In genomic region chr3:147652682-147653081, GRCh38 we compare ENCODE assay signal across 13 cellular contexts.
"Had no signal": no experiment of that assay in that cellular context is flagged by ENCODE, and none has a peak within 500 bp of the region (broad histone marks: within the 10 kb centered on the region; RNA-seq: fewer than 3 reads in every experiment).

No MANE protein-coding gene starts in this region.

- H3K27me3 ChIP-seq: esophagus muscularis mucosa, gastroesophageal sphincter, pancreas, tibial nerve had no signal

- ATAC-seq: gastroesophageal sphincter; pancreas; stimulated activated memory B cell treated with anti-CD40 and anti-IgM and Interleukin-4, amounts not matched to agents 10 μg/mL and 1 μg/mL and 100 μg/mL, for 72 hours had no signal

- H3K4me2 ChIP-seq: smooth muscle cell had no signal

- H3K9me3 ChIP-seq: esophagus muscularis mucosa, gastroesophageal sphincter, pancreas, tibial nerve had no signal

- H3K4me1 ChIP-seq: pancreas had no signal

- DNase-seq: activated CD4-positive, alpha-beta T cell treated with anti-CD3 and anti-CD28 coated beads, Interleukin-2, amount 50 U/mL, for 4 hours; activated CD4-positive, CD25-positive, alpha-beta regulatory T cell treated with anti-CD3 and anti-CD28 coated beads, Interleukin-2, amount 50 U/mL, for 72 hours; activated effector memory CD4-positive, alpha-beta T cell treated with Interleukin-2 at 50 U/mL for 16 hours; activated T-cell treated with anti-CD3 and anti-CD28 coated beads, Interleukin-2, amount 50 U/mL, for 1 hour; amniotic stem cell; mesendoderm; pancreas; T-helper 9 cell had no signal

- H3K36me3 ChIP-seq: esophagus muscularis mucosa, gastroesophageal sphincter, pancreas, tibial nerve had no signal

- H3K27ac ChIP-seq: gastroesophageal sphincter, pancreas had no signal

- H3K4me3 ChIP-seq: esophagus muscularis mucosa, gastroesophageal sphincter, pancreas, smooth muscle cell, tibial nerve had no signal
